Comparison of ENCODE assay signal across 9 cellular contexts in genomic region chr17:78168906-78169793, GRCh38. TPM values are rescaled to one million over a fixed set of nuclear protein-coding genes. Genes with fewer than 3 reads are reported as not detected.
DNase-seq lines count a peak whose midpoint lies in the region; ATAC-seq lines count a peak whose summit lies in the region.
"Had no signal": no experiment of that assay in that cellular context is flagged by ENCODE, and none has a peak within 500 bp of the region (broad histone marks: within the 10 kb centered on the region; RNA-seq: fewer than 3 reads in every experiment).

No MANE protein-coding gene starts in this region.

- H3K36me3 Mint-ChIP-seq in CD4-positive, alpha-beta memory T cell, result peaks cover 0 to 26% of the 10 kb centered on the region in 2 donors

- CTCF ChIA-PET in CD4-positive, alpha-beta memory T cell (lab: Charles Lee; ENCODE audit: partially characterized antibody), result interaction anchor here (0.6 to 1.8 kb wide), 4 partner anchors 10 to 93 kb away, joined by 3 to 4 read pairs (median 4); no protein-coding TSS in a partner anchor

- peak; percentile 33 to 82 (median 42) for DNase-seq in CD4-positive, alpha-beta memory T cell
- DNase-seq in MG63 (peak; percentile 83), ecto neural progenitor cell (ENCODE audit: low spot score) (peak; percentile 75), medulla oblongata (ENCODE audit: extremely low spot score) (peak; percentile 76)
- peak; percentile 36 to 55 for DNase-seq in activated CD4-positive, alpha-beta T cell treated with anti-CD3 and anti-CD28 coated beads, Interleukin-2, amount 50 U/mL, for 24 hours (ENCODE audit: low read depth in 1 of 2, low spot score in 1 of 2)
- DNase-seq in stimulated activated CD8-positive, alpha-beta memory T cell treated with anti-CD3 and anti-CD28 coated beads, Interleukin-4, amount 100 ng/mL, for 4 hours (ENCODE audit: low read depth in 2 of 2, low spot score in 1 of 2), result peak; percentile 33 to 56

- H3K4me3 ChIP-seq in CD4-positive, alpha-beta memory T cell (ENCODE audit: low read length in 2 of 2), result peak overlapping the region; percentile 42 to 60
- peak overlapping the region; percentile 62 for H3K4me3 ChIP-seq in MG63

- H3K9me3 ChIP-seq in CD4-positive, alpha-beta memory T cell (ENCODE audit: control insufficient read depth in 1 of 2, low read length in 2 of 2), result no peaks in the 10 kb centered on the region
- H3K9me3 ChIP-seq in MG63, result no peaks in the 10 kb centered on the region

- H3K27ac Mint-ChIP-seq in CD4-positive, alpha-beta memory T cell, result peak overlapping the region; percentile 57 to 84 (median 79)

- H3K27ac ChIP-seq in CD4-positive, alpha-beta memory T cell (ENCODE audit: low read depth, low read length), result peak overlapping the region; percentile 87

- ATAC-seq in GM21360 (IDR thresholded peaks at IDR 0.05; ENCODE audit: unreplicated experiment), result peak; percentile 14
- ATAC-seq in GM19395 (IDR thresholded peaks at IDR 0.05; ENCODE audit: unreplicated experiment), result no peak

- H3K36me3 ChIP-seq in CD4-positive, alpha-beta memory T cell (ENCODE audit: insufficient read depth, low read length), result peaks cover 4% of the 10 kb centered on the region
- H3K36me3 ChIP-seq in MG63, result peaks cover 22% of the 10 kb centered on the region

- peaks cover 49% of the 10 kb centered on the region for H3K4me1 ChIP-seq in CD4-positive, alpha-beta memory T cell (ENCODE audit: insufficient read depth, low read length)

- H3K4me1 Mint-ChIP-seq in CD4-positive, alpha-beta memory T cell, result peaks cover 25 to 52% (median 40%) of the 10 kb centered on the region in 4 donors

- intact Hi-C loops in CD4-positive, alpha-beta memory T cell (cut with micrococcal nuclease), result loop anchor here (1.0 to 2.0 kb wide), 2 partner anchors 29 to 38 kb away; partner anchors contain the start of gene TMC8

- no peaks in the 10 kb centered on the region for H3K27me3 ChIP-seq in CD4-positive, alpha-beta memory T cell (ENCODE audit: insufficient read depth, low read length)
- no peaks in the 10 kb centered on the region for H3K27me3 ChIP-seq in MG63

- POLR2A ChIA-PET in CD4-positive, alpha-beta memory T cell (lab: Charles Lee; ENCODE audit: partially characterized antibody), result interaction anchor here (0.8 to 9.1 kb wide), 13 partner anchors 10 to 211 kb away, joined by 3 to 170 read pairs (median 4); partner anchors contain the start of genes TMC8 and TNRC6C

- no peaks in the 10 kb centered on the region for H3K27me3 Mint-ChIP-seq in CD4-positive, alpha-beta memory T cell

- H3K9me3 Mint-ChIP-seq in CD4-positive, alpha-beta memory T cell, result peaks cover 0 to 1% (median 0%) of the 10 kb centered on the region in 8 donors

- peak overlapping the region; percentile 64 to 83 (median 74) for H3K4me3 Mint-ChIP-seq in CD4-positive, alpha-beta memory T cell

RNA-seq across cellular contexts. Expression of gene SYNGR2, which starts 0.8 kb away (rescaled TPM):
- total RNA-seq in CD4-positive, alpha-beta memory T cell, result 10 to 100 TPM; 60.3 to 61.6 TPM
- polyA plus RNA-seq in CD4-positive, alpha-beta memory T cell, result 100 to 1,000 TPM; 144 to 234 TPM
- 41.3 and 73.2 TPM in 2 replicates for total RNA-seq in MG63 (2014; rRNA removed; shearing (Covaris generic); ENCODE audit: low replicate concordance)

RNA-seq across cellular contexts. Expression of gene TK1, which starts 17.7 kb away (rescaled TPM):
- total RNA-seq in CD4-positive, alpha-beta memory T cell, result under 1 TPM in 1 of 2 experiments, not detected in 1; 0.55 TPM
- polyA plus RNA-seq in CD4-positive, alpha-beta memory T cell, result 1 to 10 TPM in 1 of 2 donors, under 1 TPM in 1; 0.88 to 1.4 TPM
- 147 and 288 TPM in 2 replicates for total RNA-seq in MG63 (2014; rRNA removed; shearing (Covaris generic); ENCODE audit: low replicate concordance)

RNA-seq across cellular contexts. Expression of gene AFMID, which starts 18.0 kb away (rescaled TPM):
- total RNA-seq in CD4-positive, alpha-beta memory T cell, result 1 to 10 TPM; 3.6 to 3.8 TPM
- 1 to 10 TPM in 1 of 2 donors, not detected in 1; 2.2 TPM for polyA plus RNA-seq in CD4-positive, alpha-beta memory T cell
- 49.6 and 74.8 TPM in 2 replicates for total RNA-seq in MG63 (2014; rRNA removed; shearing (Covaris generic); ENCODE audit: low replicate concordance)

RNA-seq across cellular contexts. Expression of gene C17orf99, which starts 23.0 kb away (rescaled TPM):
- total RNA-seq in CD4-positive, alpha-beta memory T cell, result not detected
- not detected for polyA plus RNA-seq in CD4-positive, alpha-beta memory T cell
- not detected in 2 replicates for total RNA-seq in MG63 (2014; rRNA removed; shearing (Covaris generic); ENCODE audit: low replicate concordance)
- total RNA-seq: T-helper 2 cell treated with Interferon-gamma antibody and Interleukin-4, amounts not matched to agents 100 ng/mL and 5 ng/mL, for 36 hours had no signal

RNA-seq across cellular contexts. Expression of gene TMC8, which starts 38.6 kb away (rescaled TPM):
- total RNA-seq in CD4-positive, alpha-beta memory T cell, result 100 to 1,000 TPM; 424 to 430 TPM
- 100 to 1,000 TPM in 1 of 2 donors, 10 to 100 TPM in 1; 77.7 to 172 TPM for polyA plus RNA-seq in CD4-positive, alpha-beta memory T cell
- not detected in 2 replicates for total RNA-seq in MG63 (2014; rRNA removed; shearing (Covaris generic); ENCODE audit: low replicate concordance)

Comparison
In these comparisons a context has a peak if more than half of its experiments do, and no peak if none do; other contexts are left out.
1. RNA of gene TK1, which starts 17.7 kb away (total RNA-seq): 147 to 288 TPM in MG63; 0.55 TPM in CD4-positive, alpha-beta memory T cell; every median in the first group is over 10 times any median in the second.
2. RNA of gene AFMID, which starts 18.0 kb away (total RNA-seq): 49.6 to 74.8 TPM in MG63; 3.6 to 3.8 TPM in CD4-positive, alpha-beta memory T cell; every median in the first group is over 10 times any median in the second.
3. Peak in every context shown above with its lines, with median percentiles within 50 percentile points of each other: DNase-seq.